30 cellular contexts compared by ENCODE assay signal in genomic region chr18:8365528-8365927, GRCh38.
"Had no signal": no experiment of that assay in that cellular context is flagged by ENCODE, and none has a peak within 500 bp of the region (broad histone marks: within the 10 kb centered on the region; RNA-seq: fewer than 3 reads in every experiment).

No MANE protein-coding gene starts in this region.

- H3K4me3 ChIP-seq: ascending aorta, cardiac muscle cell had no signal

- H3K4me1 ChIP-seq: ascending aorta had no signal

- H3K9me3 ChIP-seq: ascending aorta had no signal

- H3K27ac ChIP-seq: ascending aorta, cardiac muscle cell, VCaP had no signal

- H3K36me3 ChIP-seq: ascending aorta, cardiac muscle cell had no signal

- H3K27me3 ChIP-seq: ascending aorta had no signal

- ATAC-seq: activated CD4-positive, alpha-beta T cell treated with anti-CD3 and anti-CD28 coated beads for 36 hours; activated CD4-positive, CD25-positive, alpha-beta regulatory T cell treated with anti-CD3 and anti-CD28 coated beads, Interleukin-2, amount 50 U/mL, for 24 hours; activated CD8-positive, alpha-beta memory T cell treated with anti-CD3 and anti-CD28 coated beads, Interleukin-2, amount 10 ng/mL, durations not matched to agents 7 days and 5 days; activated CD8-positive, alpha-beta T cell treated with anti-CD3 and anti-CD28 coated beads, Interleukin-2, amount 10 ng/mL, durations not matched to agents 7 days and 5 days; activated naive CD8-positive, alpha-beta T cell treated with anti-CD3 and anti-CD28 coated beads, Interleukin-2, amount 50 U/mL, for 24 hours had no signal

- DNase-seq: activated CD4-positive, alpha-beta memory T cell treated with anti-CD3 and anti-CD28 coated beads, Interleukin-2, amount 10 ng/mL, durations not matched to agents 7 days and 5 days; activated CD4-positive, alpha-beta T cell treated with anti-CD3 and anti-CD28 coated beads for 1 hour; activated CD4-positive, alpha-beta T cell treated with anti-CD3 and anti-CD28 coated beads for 36 hours; activated CD4-positive, alpha-beta T cell treated with anti-CD3 and anti-CD28 coated beads for 48 hours; activated CD4-positive, alpha-beta T cell treated with anti-CD3 and anti-CD28 coated beads, Interleukin-2, amount 10 ng/mL, durations not matched to agents 7 days and 5 days; activated CD4-positive, alpha-beta T cell treated with anti-CD3 and anti-CD28 coated beads, Interleukin-2, amount 50 U/mL, for 48 hours; activated CD4-positive, CD25-positive, alpha-beta regulatory T cell; activated CD8-positive, alpha-beta memory T cell treated with anti-CD3 and anti-CD28 coated beads for 24 hours; activated CD8-positive, alpha-beta memory T cell treated with anti-CD3 and anti-CD28 coated beads, Interleukin-2, amount 10 ng/mL, durations not matched to agents 7 days and 5 days; activated CD8-positive, alpha-beta memory T cell treated with anti-CD3 and anti-CD28 coated beads, Interleukin-2, amount 50 U/mL, for 48 hours; activated CD8-positive, alpha-beta T cell treated with anti-CD3 and anti-CD28 coated beads, Interleukin-2, amount 10 ng/mL, durations not matched to agents 7 days and 5 days; activated effector memory CD4-positive, alpha-beta T cell treated with Interleukin-2 at 50 U/mL for 16 hours; activated gamma-delta T cell; activated naive CD4-positive, alpha-beta T cell treated with anti-CD3 and anti-CD28 coated beads, Interleukin-2, amount 10 ng/mL, durations not matched to agents 7 days and 5 days; activated naive CD4-positive, alpha-beta T cell treated with Interleukin-2 at 50 U/mL for 16 hours; activated naive CD8-positive, alpha-beta T cell treated with anti-CD3 and anti-CD28 coated beads, Interleukin-2, amount 10 ng/mL, durations not matched to agents 7 days and 5 days; activated naive CD8-positive, alpha-beta T cell treated with anti-CD3 and anti-CD28 coated beads, Interleukin-2, amount 50 U/mL, for 24 hours; activated T-cell treated with anti-CD3 and anti-CD28 coated beads, Interleukin-2, amount 50 U/mL, for 24 hours; activated T-cell treated with anti-CD3 and anti-CD28 coated beads, Interleukin-2, amount 50 U/mL, for 48 hours; amygdala; anterior cingulate cortex; caudate nucleus; cerebellar nuclear complex; T-helper 1 cell; T-helper 2 cell; T-helper 9 cell had no signal
